In genomic region chr17:27352481-27353460, GRCh38 we compare ENCODE assay signal across 8 cellular contexts. TPM values are rescaled to one million over a fixed set of nuclear protein-coding genes. Genes with fewer than 3 reads are reported as not detected.
DNase-seq lines count a peak whose midpoint lies in the region; ATAC-seq lines count a peak whose summit lies in the region.

No MANE protein-coding gene starts in this region.

- peaks cover 30% of the 10 kb centered on the region for H3K4me1 Mint-ChIP-seq in activated CD8-positive, alpha-beta T cell treated with anti-CD3 and anti-CD28 coated beads, Interleukin-2, amount 10 ng/mL, durations not matched to agents 7 days and 5 days (ENCODE audit: low read depth)
- peaks cover 37% of the 10 kb centered on the region for H3K4me1 Mint-ChIP-seq in stimulated activated naive CD8-positive, alpha-beta T cell treated with anti-CD3 and anti-CD28 coated beads, Interleukin-15, amount 100 ng/mL, for 72 hours

- peaks cover 3% of the 10 kb centered on the region for H3K4me1 ChIP-seq in iPS-15b (ENCODE audit: control insufficient read depth, insufficient read depth, low read length)

- H3K36me3 ChIP-seq in iPS-15b (ENCODE audit: control insufficient read depth, insufficient read depth, low read length), result no peaks in the 10 kb centered on the region

- H3K4me3 Mint-ChIP-seq in activated CD8-positive, alpha-beta T cell treated with anti-CD3 and anti-CD28 coated beads, Interleukin-2, amount 10 ng/mL, durations not matched to agents 7 days and 5 days, result peak overlapping the region; percentile 81
- peak overlapping the region; percentile 88 to 96 for H3K4me3 Mint-ChIP-seq in stimulated activated naive CD8-positive, alpha-beta T cell treated with anti-CD3 and anti-CD28 coated beads, Interleukin-15, amount 100 ng/mL, for 72 hours

- CTCF ChIA-PET in activated CD8-positive, alpha-beta T cell treated with anti-CD3 and anti-CD28 coated beads, Interleukin-2, amount 10 ng/mL, durations not matched to agents 7 days and 5 days (lab: Charles Lee), result interaction anchor here (0.8 to 3.2 kb wide), 7 partner anchors 9 to 278 kb away, joined by 3 to 26 read pairs (median 7); partner anchors contain the start of gene LGALS9

- POLR2A ChIA-PET in activated CD8-positive, alpha-beta T cell treated with anti-CD3 and anti-CD28 coated beads, Interleukin-2, amount 10 ng/mL, durations not matched to agents 7 days and 5 days (lab: Charles Lee), result no interaction called here

- peak overlapping the region; percentile 65 for H3K4me3 ChIP-seq in iPS-15b (ENCODE audit: low read depth, low read length)

- H3K27ac Mint-ChIP-seq in activated CD8-positive, alpha-beta T cell treated with anti-CD3 and anti-CD28 coated beads, Interleukin-2, amount 10 ng/mL, durations not matched to agents 7 days and 5 days, result peak overlapping the region; percentile 95
- peak overlapping the region; percentile 79 to 99 for H3K27ac Mint-ChIP-seq in stimulated activated naive CD8-positive, alpha-beta T cell treated with anti-CD3 and anti-CD28 coated beads, Interleukin-15, amount 100 ng/mL, for 72 hours

- no peaks in the 10 kb centered on the region for H3K9me3 Mint-ChIP-seq in activated CD8-positive, alpha-beta T cell treated with anti-CD3 and anti-CD28 coated beads, Interleukin-2, amount 10 ng/mL, durations not matched to agents 7 days and 5 days (ENCODE audit: insufficient read depth)
- H3K9me3 Mint-ChIP-seq in stimulated activated naive CD8-positive, alpha-beta T cell treated with anti-CD3 and anti-CD28 coated beads, Interleukin-15, amount 100 ng/mL, for 72 hours, result no peaks in the 10 kb centered on the region

- H3K9ac ChIP-seq in iPS-15b (ENCODE audit: low read depth, low read length), result peak overlapping the region; percentile 73

- peak; percentile 33 for DNase-seq in NCI-H146 (lab: John Stamatoyannopoulos, UW)
- DNase-seq in NCI-H146 treated with DMSO at 0.1 percent for 48 hours (lab: John Stamatoyannopoulos, UW; ENCODE audit: unreplicated experiment), result no peak
- DNase-seq in activated CD8-positive, alpha-beta T cell treated with anti-CD3 and anti-CD28 coated beads, Interleukin-2, amount 10 ng/mL, durations not matched to agents 7 days and 5 days, result no peak
- DNase-seq in stimulated activated naive CD8-positive, alpha-beta T cell treated with anti-CD3 and anti-CD28 coated beads, Interleukin-15, amount 100 ng/mL, for 72 hours, result no peak
- no peak for DNase-seq in hepatic stellate cell (ENCODE audit: low spot score)
- no peak for DNase-seq in NCI-H2081 treated with DMSO at 0.1 percent for 48 hours (lab: John Stamatoyannopoulos, UW)
- DNase-seq in NCI-H345 (lab: John Stamatoyannopoulos, UW), result no peak

- H3K27me3 ChIP-seq in iPS-15b (ENCODE audit: control insufficient read depth, insufficient read depth, low read length), result peaks cover 5% of the 10 kb centered on the region

- ATAC-seq in activated CD8-positive, alpha-beta T cell treated with anti-CD3 and anti-CD28 coated beads, Interleukin-2, amount 10 ng/mL, durations not matched to agents 7 days and 5 days, result no peak
- ATAC-seq in stimulated activated naive CD8-positive, alpha-beta T cell treated with anti-CD3 and anti-CD28 coated beads, Interleukin-15, amount 100 ng/mL, for 72 hours, result no peak

- no peaks in the 10 kb centered on the region for H3K9me3 ChIP-seq in iPS-15b (ENCODE audit: control insufficient read depth, insufficient read depth, low read length)

- H3K27me3 Mint-ChIP-seq in activated CD8-positive, alpha-beta T cell treated with anti-CD3 and anti-CD28 coated beads, Interleukin-2, amount 10 ng/mL, durations not matched to agents 7 days and 5 days (ENCODE audit: low read depth), result no peaks in the 10 kb centered on the region
- no peaks in the 10 kb centered on the region for H3K27me3 Mint-ChIP-seq in stimulated activated naive CD8-positive, alpha-beta T cell treated with anti-CD3 and anti-CD28 coated beads, Interleukin-15, amount 100 ng/mL, for 72 hours

- no peaks in the 10 kb centered on the region for H3K36me3 Mint-ChIP-seq in activated CD8-positive, alpha-beta T cell treated with anti-CD3 and anti-CD28 coated beads, Interleukin-2, amount 10 ng/mL, durations not matched to agents 7 days and 5 days (ENCODE audit: low read depth)

RNA-seq across cellular contexts. Expression of gene WSB1, which starts 58.9 kb away (rescaled TPM):
- total RNA-seq in activated CD8-positive, alpha-beta T cell treated with anti-CD3 and anti-CD28 coated beads, Interleukin-2, amount 10 ng/mL, durations not matched to agents 7 days and 5 days, result 100 to 1,000 TPM; 118 to 121 TPM
